Comparison of ENCODE assay signal across 16 cellular contexts in genomic region chr11:124934862-124935547, GRCh38. TPM values are rescaled to one million over a fixed set of nuclear protein-coding genes. Genes with fewer than 3 reads are reported as not detected.
DNase-seq lines count a peak whose midpoint lies in the region; TF ChIP-seq lines count a peak whose summit lies in the region.
"Had no signal": no experiment of that assay in that cellular context is flagged by ENCODE, and none has a peak within 500 bp of the region (broad histone marks: within the 10 kb centered on the region; RNA-seq: fewer than 3 reads in every experiment).

No MANE protein-coding gene starts in this region.

- H3K9me3 Mint-ChIP-seq in T-helper 2 cell treated with Interferon-gamma antibody and Interleukin-4, amounts not matched to agents 5 μg/mL and 100 μg/mL, for 36 hours = no peaks in the 10 kb centered on the region
- H3K9me3 Mint-ChIP-seq: activated T-helper 17 cell treated with anti-CD3 and anti-CD28 coated beads, Interleukin-2, amount 50 U/mL, for 72 hours had no signal

- no peaks in the 10 kb centered on the region for H3K9me3 ChIP-seq in liver (ENCODE audit: control insufficient read depth in 4 of 4, low read length in 3 of 4)

- peaks cover 14% of the 10 kb centered on the region for H3K27me3 Mint-ChIP-seq in T-helper 2 cell treated with Interferon-gamma antibody and Interleukin-4, amounts not matched to agents 5 μg/mL and 100 μg/mL, for 36 hours (ENCODE audit: low read depth)

- peaks cover 10% of the 10 kb centered on the region for H3K4me1 Mint-ChIP-seq in T-helper 2 cell treated with Interferon-gamma antibody and Interleukin-4, amounts not matched to agents 5 μg/mL and 100 μg/mL, for 36 hours (ENCODE audit: low read depth)
- H3K4me1 Mint-ChIP-seq: immature natural killer cell had no signal

- peaks cover 5 to 33% (median 15%) of the 10 kb centered on the region in 4 donors for H3K4me1 ChIP-seq in liver (ENCODE audit: control insufficient read depth in 4 of 4, insufficient read depth in 4 of 4, low read length in 3 of 4)
- H3K4me1 ChIP-seq: parathyroid adenoma had no signal

- H3K36me3 ChIP-seq in liver (ENCODE audit: control insufficient read depth in 4 of 4, insufficient read depth in 3 of 4, low read depth in 1 of 4, low read length in 3 of 4) = no peaks in the 10 kb centered on the region

- peak overlapping the region in 1 of 2 donors; percentile 75 for H3K9ac ChIP-seq in liver (ENCODE audit: low read depth in 1 of 2, low read length in 2 of 2)
- H3K9ac ChIP-seq: parathyroid adenoma had no signal

- TF ChIP-seq CTCF in liver (IDR thresholded peaks at IDR 0.05; ENCODE audit: low read depth, low read length, missing input control) = no peak

- no peaks in the 10 kb centered on the region for H3K27me3 ChIP-seq in liver (ENCODE audit: control insufficient read depth in 4 of 4, insufficient read depth in 4 of 4, low read length in 3 of 4)

- 56% methylated on average over 4 of the region's 4 CpGs for WGBS in liver

- no peaks in the 10 kb centered on the region for H3K36me3 Mint-ChIP-seq in T-helper 2 cell treated with Interferon-gamma antibody and Interleukin-4, amounts not matched to agents 5 μg/mL and 100 μg/mL, for 36 hours (ENCODE audit: low read depth)
- H3K36me3 Mint-ChIP-seq: immature natural killer cell had no signal

- DNase-seq in AG08395 (ENCODE audit: low spot score) (peak; percentile 53), HPDE6-E6E7 (ENCODE audit: extremely low spot score) (peak; percentile 17), NCI-H2171 (lab: John Stamatoyannopoulos, UW) (no peak), OCI-M2 (lab: John Stamatoyannopoulos, UW; ENCODE audit: unreplicated experiment) (no peak)
- DNase-seq in stimulated activated CD4-positive, alpha-beta T cell treated with anti-CD3 and anti-CD28 coated beads, Interleukin-1b, Interleukin-23, amount 100 ng/mL, for 48 hours = no peak
- DNase-seq in T-helper 2 cell treated with Interferon-gamma antibody and Interleukin-4, amounts not matched to agents 5 μg/mL and 100 μg/mL, for 36 hours (ENCODE audit: low spot score) = no peak
- DNase-seq: effector CD8-positive, alpha-beta T cell; immature natural killer cell; NCI-H2107 had no signal

- H3K27ac ChIP-seq in cingulate gyrus (ENCODE audit: low read depth, low read length) (peak overlapping the region; percentile 100), liver (ENCODE audit: low read depth in 1 of 2, low read length in 2 of 2) (peak overlapping the region; percentile 71 to 88)
- H3K27ac ChIP-seq: parathyroid adenoma had no signal

- TF ChIP-seq RAD21 in liver (IDR thresholded peaks at IDR 0.05) = peak in 1 of 2 donors; percentile 45

- no peak overlapping the region for H3K27ac Mint-ChIP-seq in T-helper 2 cell treated with Interferon-gamma antibody and Interleukin-4, amounts not matched to agents 5 μg/mL and 100 μg/mL, for 36 hours
- H3K27ac Mint-ChIP-seq: activated T-helper 17 cell treated with anti-CD3 and anti-CD28 coated beads, Interleukin-2, amount 50 U/mL, for 72 hours; immature natural killer cell had no signal

- no peak overlapping the region for H3K4me3 Mint-ChIP-seq in T-helper 2 cell treated with Interferon-gamma antibody and Interleukin-4, amounts not matched to agents 5 μg/mL and 100 μg/mL, for 36 hours
- H3K4me3 Mint-ChIP-seq: activated T-helper 17 cell treated with anti-CD3 and anti-CD28 coated beads, Interleukin-2, amount 50 U/mL, for 72 hours; immature natural killer cell had no signal

- peak overlapping the region in 1 of 3 donors; percentile 30 for H3K4me3 ChIP-seq in liver (ENCODE audit: low read depth in 1 of 3, low read length in 3 of 3)
- H3K4me3 ChIP-seq: GM12878 had no signal

TF ChIP-seq in liver, 16 proteins besides CTCF, POLR2A, EP300 and RAD21:
- TF ChIP-seq JUND (IDR thresholded peaks at IDR 0.05) = peak; percentile 70 to 86
- TF ChIP-seq FOXA1 (IDR thresholded peaks at IDR 0.05) = peak; percentile 72
- peak; percentile 57 for TF ChIP-seq REST (IDR thresholded peaks at IDR 0.05)
- TF ChIP-seq YY1 (IDR thresholded peaks at IDR 0.05) = peak; percentile 74
- TF ChIP-seq FOXA2 (IDR thresholded peaks at IDR 0.05) = peak; percentile 75
- peak; percentile 81 for TF ChIP-seq SP1 (IDR thresholded peaks at IDR 0.05)
- peak; percentile 91 to 92 for TF ChIP-seq HNF4A (conservative IDR thresholded peaks at IDR 0.05)
- no peak for TF ChIP-seq TAF1 (conservative IDR thresholded peaks at IDR 0.05)
- TF ChIP-seq HNF4G (IDR thresholded peaks at IDR 0.05) = peak; percentile 70
- TF ChIP-seq GABPA (IDR thresholded peaks at IDR 0.05 in 1 of 2, conservative IDR thresholded peaks at IDR 0.05 in 1 of 2) = peak in 1 of 2 donors; percentile 38
- TF ChIP-seq EGR1 (IDR thresholded peaks at IDR 0.05; ENCODE audit: low read depth in 2 of 2) = peak in 1 of 2 donors; percentile 60
- peak; percentile 51 for TF ChIP-seq ZBTB33 (IDR thresholded peaks at IDR 0.05)
- peak; percentile 18 for TF ChIP-seq NR2F2 (IDR thresholded peaks at IDR 0.05)
- peak; percentile 75 for TF ChIP-seq MAX (IDR thresholded peaks at IDR 0.05)
- peak; percentile 66 to 83 for TF ChIP-seq RXRA (IDR thresholded peaks at IDR 0.05)
- peak; percentile 87 for TF ChIP-seq ATF3 (IDR thresholded peaks at IDR 0.05)
TF ChIP-seq in liver: peak in this region for 15.

RNA-seq across cellular contexts. Expression of gene HEPACAM, which starts 0.8 kb away (rescaled TPM):
- total RNA-seq in liver = 1 to 10 TPM in 1 of 2 donors, not detected in 1; 3.3 TPM
- 1 to 10 TPM in 1 of 2 donors, under 1 TPM in 1; 0.79 to 7.1 TPM for polyA plus RNA-seq in liver
- total RNA-seq: activated T-helper 17 cell treated with anti-CD3 and anti-CD28 coated beads, Interleukin-2, amount 50 U/mL, for 72 hours; GM12878; urinary bladder had no signal
- polyA plus RNA-seq: immature natural killer cell had no signal

RNA-seq across cellular contexts. Expression of gene HEPN1, which starts 16.0 kb away (rescaled TPM):
- total RNA-seq in liver = not detected
- polyA plus RNA-seq in liver = 1 to 10 TPM in 1 of 2 donors, under 1 TPM in 1; 0.22 to 2.6 TPM
- total RNA-seq: activated T-helper 17 cell treated with anti-CD3 and anti-CD28 coated beads, Interleukin-2, amount 50 U/mL, for 72 hours; GM12878; Right ventricle myocardium inferior; urinary bladder had no signal
- polyA plus RNA-seq: GM12878, immature natural killer cell, urinary bladder had no signal

RNA-seq across cellular contexts. Expression of gene CCDC15, which starts 19.0 kb away (rescaled TPM):
- 1 to 10 TPM; 1.2 to 3.5 TPM for total RNA-seq in liver
- polyA plus RNA-seq in liver = under 1 TPM; 0.35 to 0.60 TPM

RNA-seq across cellular contexts. Expression of gene ROBO4, which starts 37.3 kb away (rescaled TPM):
- total RNA-seq in liver = 10 to 100 TPM in 1 of 2 donors, 1 to 10 TPM in 1; 6.4 to 17.2 TPM
- polyA plus RNA-seq in liver = 1 to 10 TPM; 2.5 to 8.7 TPM
- total RNA-seq: activated T-helper 17 cell treated with anti-CD3 and anti-CD28 coated beads, Interleukin-2, amount 50 U/mL, for 72 hours; GM12878 had no signal
- polyA plus RNA-seq: GM12878, immature natural killer cell had no signal

Comparison
In these comparisons a context has a peak if more than half of its experiments do, and no peak if none do; other contexts are left out.
1. DNase-seq: peak in AG08395 (single experiment) and HPDE6-E6E7 (single experiment); none in NCI-H2171 (single experiment), stimulated activated CD4-positive, alpha-beta T cell treated with anti-CD3 and anti-CD28 coated beads, Interleukin-1b, Interleukin-23, amount 100 ng/mL, for 48 hours (single experiment), T-helper 2 cell treated with Interferon-gamma antibody and Interleukin-4, amounts not matched to agents 5 μg/mL and 100 μg/mL, for 36 hours (single experiment) and OCI-M2 (single experiment).